1 cellular context compared by ENCODE assay signal in the genomic region with DNA sequence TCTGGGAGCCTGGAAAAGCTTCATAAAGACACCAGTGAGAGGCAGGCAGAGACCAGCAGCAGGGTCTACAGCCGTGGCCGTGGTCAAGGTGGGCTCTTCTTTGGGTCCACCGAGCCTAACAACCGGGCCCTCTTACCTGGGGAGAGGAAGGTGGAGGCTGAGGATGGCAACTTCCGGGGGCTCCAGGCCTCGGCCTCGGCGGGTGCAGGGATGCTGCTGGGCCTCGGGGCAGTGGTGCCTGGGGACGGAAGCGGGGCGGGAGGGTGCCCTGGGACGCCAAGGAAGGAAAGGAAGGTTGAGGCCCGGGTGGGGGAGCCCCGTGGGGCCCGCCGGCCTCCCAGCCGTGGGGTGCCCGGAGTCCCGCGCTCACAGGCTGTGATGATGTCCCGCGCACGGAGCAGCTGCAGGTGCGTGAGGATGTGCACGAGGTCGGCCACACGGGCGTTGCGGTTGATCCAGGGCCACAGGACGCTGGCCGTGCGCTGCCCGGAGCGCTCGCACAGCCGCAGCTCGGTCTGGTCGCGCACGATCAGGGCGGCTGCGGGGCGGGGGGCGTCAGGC.
TF ChIP-seq lines count a peak whose summit lies in the region.

No MANE protein-coding gene starts in this region.

TF ChIP-seq in H1, 55 proteins besides CTCF, POLR2A, EP300 and RAD21:
- TF ChIP-seq, protein P1, sequence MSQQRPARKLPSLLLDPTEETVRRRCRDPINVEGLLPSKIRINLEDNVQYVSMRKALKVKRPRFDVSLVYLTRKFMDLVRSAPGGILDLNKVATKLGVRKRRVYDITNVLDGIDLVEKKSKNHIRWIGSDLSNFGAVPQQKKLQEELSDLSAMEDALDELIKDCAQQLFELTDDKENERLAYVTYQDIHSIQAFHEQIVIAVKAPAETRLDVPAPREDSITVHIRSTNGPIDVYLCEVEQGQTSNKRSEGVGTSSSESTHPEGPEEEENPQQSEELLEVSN (IDR thresholded peaks at IDR 0.05) = peak; percentile 36; the same call in 1 of the 2 replicates
- TF ChIP-seq RBBP5 (IDR thresholded peaks at IDR 0.05; ENCODE audit: borderline replicate concordance, low read depth, low read length) (no peak), TEAD4 (IDR thresholded peaks at IDR 0.05; ENCODE audit: low read depth, low read length) (no peak), CEBPB (IDR thresholded peaks at IDR 0.05; ENCODE audit: low read depth, low read length) (no peak)
- TF ChIP-seq, protein P2, sequence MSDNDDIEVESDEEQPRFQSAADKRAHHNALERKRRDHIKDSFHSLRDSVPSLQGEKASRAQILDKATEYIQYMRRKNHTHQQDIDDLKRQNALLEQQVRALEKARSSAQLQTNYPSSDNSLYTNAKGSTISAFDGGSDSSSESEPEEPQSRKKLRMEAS (IDR thresholded peaks at IDR 0.05) = peak; percentile 73
TF ChIP-seq in H1: peak in this region for 2.
